Comparison of ENCODE assay signal across 26 cellular contexts in genomic region chr2:195984951-195985726, GRCh38.
DNase-seq lines count a peak whose midpoint lies in the region; ATAC-seq, FAIRE-seq and TF ChIP-seq lines count a peak whose summit lies in the region.
"Had no signal": no experiment of that assay in that cellular context is flagged by ENCODE, and none has a peak within 500 bp of the region (broad histone marks: within the 10 kb centered on the region; RNA-seq: fewer than 3 reads in every experiment).

No MANE protein-coding gene starts in this region.

- H3K4me1 ChIP-seq in fibroblast of lung (ENCODE audit: control insufficient read depth, extremely low read depth, insufficient read depth, low read length) (no peaks in the 10 kb centered on the region), pancreas (peaks cover 0 to 14% (median 11%) of the 10 kb centered on the region in 3 donors)
- H3K4me1 ChIP-seq: BE2C, prostate gland, uterus had no signal

- H4K20me1 ChIP-seq in fibroblast of lung (ENCODE audit: control insufficient read depth, extremely low read depth, insufficient read depth, low read length), result no peaks in the 10 kb centered on the region

- no peaks in the 10 kb centered on the region for H3K27me3 ChIP-seq in fibroblast of lung (ENCODE audit: control insufficient read depth, insufficient read depth, low read length)
- no peaks in the 10 kb centered on the region for H3K27me3 ChIP-seq in pancreas
- H3K27me3 ChIP-seq: BE2C, brain microvascular endothelial cell, uterus had no signal

- no peak overlapping the region for H3K4me2 ChIP-seq in fibroblast of lung (ENCODE audit: extremely low read depth, insufficient read depth, low read length)

- H3K36me3 ChIP-seq in fibroblast of lung (ENCODE audit: control insufficient read depth, insufficient read depth, low read length) (no peaks in the 10 kb centered on the region), pancreas (no peaks in the 10 kb centered on the region)
- H3K36me3 ChIP-seq: BE2C, brain microvascular endothelial cell, prostate gland, uterus had no signal

- WGBS in pancreas, 2 donors, result 8 to 18% methylated on average over 2 of the region's 2 CpGs

- H3K27ac ChIP-seq in fibroblast of lung (ENCODE audit: insufficient read depth, low read length) (no peak overlapping the region), pancreas (no peak overlapping the region)
- H3K27ac ChIP-seq: brain microvascular endothelial cell, prostate gland, uterus had no signal

- ATAC-seq in GM18868 (IDR thresholded peaks at IDR 0.05; ENCODE audit: unreplicated experiment) (peak; percentile 48), pancreas (peak; percentile 46 to 69 (median 56)), HG02840 (IDR thresholded peaks at IDR 0.05; ENCODE audit: low FRiP score, unreplicated experiment) (no peak)
- ATAC-seq: activated CD8-positive, alpha-beta T cell treated with anti-CD3 and anti-CD28 coated beads for 36 hours; activated T-cell treated with anti-CD3 and anti-CD28 coated beads, Interleukin-2, amount 50 U/mL, for 4 hours had no signal

- H3K9me3 ChIP-seq in fibroblast of lung (ENCODE audit: control insufficient read depth, insufficient read depth, low read depth, low read length) (no peaks in the 10 kb centered on the region), pancreas (no peaks in the 10 kb centered on the region)
- H3K9me3 ChIP-seq: BE2C, prostate gland, uterus had no signal

- peak; percentile 26 for DNase-seq in RKO (ENCODE audit: low spot score)
- peak; percentile 53 to 58 for DNase-seq in fibroblast of lung (ENCODE audit: low read depth in 2 of 2)
- DNase-seq in pancreas, result no peak
- DNase-seq in iPS-NIHi7 (ENCODE audit: extremely low spot score), result no peak
- no peak for DNase-seq in medulla oblongata (ENCODE audit: extremely low spot score)
- DNase-seq in mucosa of gallbladder (ENCODE audit: low spot score), result no peak
- DNase-seq: activated B cell treated with CpG ODN at 0.5 μM for 24 hours; activated CD8-positive, alpha-beta T cell treated with anti-CD3 and anti-CD28 coated beads for 36 hours; activated naive CD4-positive, alpha-beta T cell treated with anti-CD3 and anti-CD28 coated beads, Interleukin-2, amount 50 U/mL, for 16 hours; activated T-cell treated with anti-CD3 and anti-CD28 coated beads, Interleukin-2, amount 50 U/mL, for 4 hours; BE2C; brain microvascular endothelial cell; cortex of kidney; islet precursor cell; MM.1S; NCI-H1694; SHP77; stimulated activated CD8-positive, alpha-beta memory T cell treated with anti-CD3 and anti-CD28 coated beads, Interleukin-4, amount 100 ng/mL, for 48 hours; substantia nigra; T-helper 2 cell; uterus had no signal

- no peak overlapping the region for H3K4me3 ChIP-seq in fibroblast of lung (replicated peaks in 1 of 4; ENCODE audit: control extremely low read depth in 1 of 4, insufficient read depth in 1 of 4, low read depth in 3 of 4, low read length in 4 of 4)
- H3K4me3 ChIP-seq in pancreas, result no peak overlapping the region
- H3K4me3 ChIP-seq: prostate gland, uterus had no signal

- H2AFZ ChIP-seq in fibroblast of lung (ENCODE audit: low read length), result no peak overlapping the region

- intact Hi-C loops in pancreas (cut with DNase I), result no loop called here

- no peaks in the 10 kb centered on the region for H3K79me2 ChIP-seq in fibroblast of lung (ENCODE audit: control insufficient read depth, insufficient read depth, low read length)

- TF ChIP-seq CTCF in fibroblast of lung (conservative IDR thresholded peaks at IDR 0.05 in 1 of 2, IDR thresholded peaks at IDR 0.05 in 1 of 2; ENCODE audit: low read depth in 1 of 2, low read length in 2 of 2) (no peak), pancreas (IDR thresholded peaks at IDR 0.05) (no peak)

- H3K9ac ChIP-seq in fibroblast of lung (ENCODE audit: insufficient read depth, low read length), result no peak overlapping the region

- no peak for FAIRE-seq in pancreas (lab: Jason Lieb, UNC)
- FAIRE-seq: D721Med, GM12892 had no signal

Comparison
In these comparisons a context has a peak if more than half of its experiments do, and no peak if none do; other contexts are left out.
1. DNase-seq: peak in RKO (single experiment) and fibroblast of lung (2 of 2); none in pancreas (0 of 6), iPS-NIHi7 (single experiment), medulla oblongata (single experiment) and mucosa of gallbladder (single experiment).